Comparison of ENCODE assay signal across 24 cellular contexts in genomic region chr15:45161666-45162065, GRCh38. TPM values are rescaled to one million over a fixed set of nuclear protein-coding genes. Genes with fewer than 3 reads are reported as not detected.
"Had no signal": no experiment of that assay in that cellular context is flagged by ENCODE, and none has a peak within 500 bp of the region (broad histone marks: within the 10 kb centered on the region; RNA-seq: fewer than 3 reads in every experiment).

No MANE protein-coding gene starts in this region.

- H3K4me3 ChIP-seq: esophagus muscularis mucosa, hepatocyte, lung, prostate gland, right atrium auricular region, stomach, testis had no signal

- DNase-seq: activated CD4-positive, alpha-beta T cell treated with anti-CD3 and anti-CD28 coated beads, Interleukin-2, amount 10 ng/mL, durations not matched to agents 24 days and 14 days; activated CD8-positive, alpha-beta T cell treated with anti-CD3 and anti-CD28 coated beads for 36 hours; activated naive CD4-positive, alpha-beta T cell treated with Interleukin-2 at 50 U/mL for 16 hours; activated T-cell treated with anti-CD3 and anti-CD28 coated beads, Interleukin-2, amount 50 U/mL, for 1 hour; central memory CD4-positive, alpha-beta T cell; left colon; midbrain; stomach; testis had no signal

- H3K36me3 Mint-ChIP-seq: brain, type B pancreatic cell had no signal

- H3K27ac Mint-ChIP-seq: activated CD8-positive, alpha-beta T cell treated with anti-CD3 and anti-CD28 coated beads for 36 hours; activated T-helper 2 cell treated with anti-CD3 and anti-CD28 coated beads, Interferon-gamma antibody, Interleukin-2, Interleukin-4, amounts not matched to agents 10 μg/mL and 5 μg/mL and 100 μg/mL, durations not matched to agents 14 hours and 24 hours and 36 hours had no signal

- H3K27me3 Mint-ChIP-seq: activated CD4-positive, alpha-beta T cell treated with anti-CD3 and anti-CD28 coated beads, Interleukin-2, amount 10 ng/mL, durations not matched to agents 24 days and 14 days; activated CD8-positive, alpha-beta T cell treated with anti-CD3 and anti-CD28 coated beads for 36 hours; brain; type B pancreatic cell had no signal

- FAIRE-seq: colon, endometrium had no signal

- H3K27me3 ChIP-seq: esophagus muscularis mucosa, hepatocyte, right atrium auricular region, stomach, testis had no signal

- H3K9me3 Mint-ChIP-seq: activated CD4-positive, alpha-beta T cell treated with anti-CD3 and anti-CD28 coated beads, Interleukin-2, amount 10 ng/mL, durations not matched to agents 24 days and 14 days; activated CD8-positive, alpha-beta T cell treated with anti-CD3 and anti-CD28 coated beads for 36 hours; activated T-helper 2 cell treated with anti-CD3 and anti-CD28 coated beads, Interferon-gamma antibody, Interleukin-2, Interleukin-4, amounts not matched to agents 10 μg/mL and 5 μg/mL and 100 μg/mL, durations not matched to agents 14 hours and 24 hours and 36 hours; brain had no signal

- ATAC-seq: activated CD8-positive, alpha-beta T cell treated with anti-CD3 and anti-CD28 coated beads for 36 hours; left colon had no signal

- H3K9me3 ChIP-seq: prostate gland, right atrium auricular region, stomach, testis had no signal

- H3K4me3 Mint-ChIP-seq: activated CD4-positive, alpha-beta T cell treated with anti-CD3 and anti-CD28 coated beads, Interleukin-2, amount 10 ng/mL, durations not matched to agents 24 days and 14 days; activated CD8-positive, alpha-beta T cell treated with anti-CD3 and anti-CD28 coated beads for 36 hours; brain; type B pancreatic cell had no signal

- H3K36me3 ChIP-seq: esophagus muscularis mucosa, prostate gland, right atrium auricular region had no signal

- H3K27ac ChIP-seq: esophagus muscularis mucosa, testis had no signal

RNA-seq across cellular contexts. Expression of gene DUOX1, which starts 31.9 kb away (rescaled TPM):
- total RNA-seq: activated CD8-positive, alpha-beta T cell treated with anti-CD3 and anti-CD28 coated beads for 36 hours; glomerular endothelial cell; osteocyte had no signal
- polyA plus RNA-seq: neural cell had no signal

RNA-seq across cellular contexts. Expression of gene DUOXA1, which starts 32.0 kb away (rescaled TPM):
- total RNA-seq: activated CD4-positive, alpha-beta T cell treated with anti-CD3 and anti-CD28 coated beads, Interleukin-2, amount 10 ng/mL, durations not matched to agents 24 days and 14 days; activated CD8-positive, alpha-beta T cell treated with anti-CD3 and anti-CD28 coated beads for 36 hours; glomerular endothelial cell; osteocyte; skeletal muscle tissue had no signal
- polyA plus RNA-seq: neural cell had no signal

RNA-seq across cellular contexts. Expression of gene DUOXA2, which starts 47.5 kb away (rescaled TPM):
- total RNA-seq: activated CD4-positive, alpha-beta T cell treated with anti-CD3 and anti-CD28 coated beads, Interleukin-2, amount 10 ng/mL, durations not matched to agents 24 days and 14 days; activated CD8-positive, alpha-beta T cell treated with anti-CD3 and anti-CD28 coated beads for 36 hours; activated T-helper 2 cell treated with anti-CD3 and anti-CD28 coated beads, Interferon-gamma antibody, Interleukin-2, Interleukin-4, amounts not matched to agents 10 μg/mL and 5 μg/mL and 100 μg/mL, durations not matched to agents 14 hours and 24 hours and 36 hours; glomerular endothelial cell; osteocyte; prostate gland; right atrium auricular region; skeletal muscle tissue; T-helper 1 cell treated with Interleukin-12 subunit alpha and Interleukin-12 subunit beta and Interleukin-4 antibody, amounts not matched to agents 30 ng/mL and 1 ng/mL, for 36 hours had no signal
- polyA plus RNA-seq: neural cell had no signal

RNA-seq across cellular contexts. Expression of gene DUOX2, which starts 47.7 kb away (rescaled TPM):
- total RNA-seq: activated CD4-positive, alpha-beta T cell treated with anti-CD3 and anti-CD28 coated beads, Interleukin-2, amount 10 ng/mL, durations not matched to agents 24 days and 14 days; activated T-helper 2 cell treated with anti-CD3 and anti-CD28 coated beads, Interferon-gamma antibody, Interleukin-2, Interleukin-4, amounts not matched to agents 10 μg/mL and 5 μg/mL and 100 μg/mL, durations not matched to agents 14 hours and 24 hours and 36 hours; glomerular endothelial cell; osteocyte; T-helper 1 cell treated with Interleukin-12 subunit alpha and Interleukin-12 subunit beta and Interleukin-4 antibody, amounts not matched to agents 30 ng/mL and 1 ng/mL, for 36 hours had no signal
- polyA plus RNA-seq: neural cell had no signal
